In the genomic region with DNA sequence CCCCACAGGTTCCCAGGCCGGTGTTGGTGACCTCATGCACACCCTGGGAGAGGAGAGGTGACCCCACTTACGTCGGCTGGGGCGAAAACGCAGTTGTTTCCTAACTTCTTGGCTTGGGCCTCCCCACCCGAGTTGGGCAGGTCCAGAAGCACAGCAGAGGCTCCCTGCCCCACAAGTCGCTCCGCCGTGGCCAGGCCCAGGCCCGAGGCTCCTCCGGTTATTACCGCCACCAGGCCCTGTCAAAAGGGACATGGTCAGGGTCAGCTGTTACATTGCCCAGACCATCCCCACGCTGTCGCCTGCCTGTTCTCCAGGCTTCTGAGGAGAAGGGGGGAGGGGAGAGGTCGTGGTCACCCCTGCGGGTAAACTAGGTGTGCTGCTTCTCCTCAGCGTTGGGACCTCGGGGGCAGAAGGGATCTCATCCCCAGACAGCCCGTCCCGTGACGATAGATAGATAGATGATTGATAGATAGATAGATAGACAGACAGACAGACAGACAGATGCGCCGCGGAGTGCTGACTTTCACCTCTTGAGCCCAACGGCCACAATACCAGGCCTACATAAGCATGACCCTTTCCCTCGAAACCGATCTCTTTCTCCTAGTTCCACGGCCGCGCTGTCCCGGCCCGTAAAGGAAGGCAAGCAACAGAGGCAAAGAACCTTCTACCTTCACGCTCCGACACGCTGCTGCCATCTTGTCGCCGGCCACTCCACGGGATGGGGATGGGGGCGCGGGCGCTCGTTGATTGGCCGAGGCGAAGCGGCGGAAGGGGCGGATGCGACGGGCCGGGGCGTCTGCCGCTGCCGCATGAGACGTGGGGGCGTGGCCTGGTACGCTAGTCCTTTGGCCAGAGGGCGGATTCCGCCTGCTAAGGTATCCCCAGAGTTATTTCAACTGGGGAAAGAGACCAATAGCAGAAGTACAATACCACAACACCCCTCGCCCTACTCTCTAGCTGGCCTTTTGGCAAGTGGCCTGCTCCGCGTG, we compare ENCODE assay signal across 8 cellular contexts. TPM values are rescaled to one million over a fixed set of nuclear protein-coding genes. Genes with fewer than 3 reads are reported as not detected.
DNase-seq lines count a peak whose midpoint lies in the region; ATAC-seq and TF ChIP-seq lines count a peak whose summit lies in the region.

A gene (minus strand): TSS at position 720 of the 989 bp plus-strand sequence. CDS start 25 bp downstream, at position 695.

- H3K36me3 ChIP-seq in BE2C: peaks cover 5% of the 10 kb centered on the region

- H3K4me3 ChIP-seq in BE2C (ENCODE audit: low read depth, low read length): peak within 1 kb of the TSS; percentile 90

- no peaks in the 10 kb centered on the region for H3K27me3 ChIP-seq in BE2C

- peak; percentile 93 for ATAC-seq in HG03460 (IDR thresholded peaks at IDR 0.05; ENCODE audit: unreplicated experiment)
- peak; percentile 95 for ATAC-seq in left lobe of liver

- TF ChIP-seq CTCF in BE2C (IDR thresholded peaks at IDR 0.05; ENCODE audit: low read depth, low read length): no peak

- H3K9me3 ChIP-seq in BE2C: no peaks in the 10 kb centered on the region

- DNase-seq in BE2C (peak; percentile 92), GM19240 (ENCODE audit: insufficient read length, low spot score) (peak; percentile 49), NCI-H748 (lab: John Stamatoyannopoulos, UW; ENCODE audit: unreplicated experiment) (peak; percentile 93), cortex of kidney (lab: John Stamatoyannopoulos, UW) (peak; percentile 2), left lobe of liver (ENCODE audit: low spot score) (peak; percentile 93)
- DNase-seq in activated CD4-positive, alpha-beta T cell treated with anti-CD3 and anti-CD28 coated beads, Interleukin-2, amount 50 U/mL, for 1 hour: peak; percentile 82
- DNase-seq in stimulated activated CD4-positive, alpha-beta T cell treated with anti-CD3 and anti-CD28 coated beads, Interleukin-2, amount 100 ng/mL, for 48 hours: peak; percentile 76 to 84

- H3K4me1 ChIP-seq in BE2C: no peaks in the 10 kb centered on the region

RNA-seq across cellular contexts. Expression of the gene that starts here (rescaled TPM):
- polyA plus RNA-seq in BE2C (2012; ENCODE audit: insufficient read depth, insufficient read length, low read depth): 456 TPM
- 195 TPM for total RNA-seq in left lobe of liver

Comparison
In these comparisons a context has a peak if more than half of its experiments do, and no peak if none do; other contexts are left out.
1. Peak in every context shown above with its lines: DNase-seq, ATAC-seq and H3K4me3 ChIP-seq.
2. DNase-seq: peak in every context shown above with its lines; median percentile 93 in NCI-H748; 93 in left lobe of liver; 92 in BE2C; 82 in activated CD4-positive, alpha-beta T cell treated with anti-CD3 and anti-CD28 coated beads, Interleukin-2, amount 50 U/mL, for 1 hour; 80 in stimulated activated CD4-positive, alpha-beta T cell treated with anti-CD3 and anti-CD28 coated beads, Interleukin-2, amount 100 ng/mL, for 48 hours; 49 in GM19240; 2 in cortex of kidney.